ENCODE assay signal across 15 cellular contexts in the genomic region with DNA sequence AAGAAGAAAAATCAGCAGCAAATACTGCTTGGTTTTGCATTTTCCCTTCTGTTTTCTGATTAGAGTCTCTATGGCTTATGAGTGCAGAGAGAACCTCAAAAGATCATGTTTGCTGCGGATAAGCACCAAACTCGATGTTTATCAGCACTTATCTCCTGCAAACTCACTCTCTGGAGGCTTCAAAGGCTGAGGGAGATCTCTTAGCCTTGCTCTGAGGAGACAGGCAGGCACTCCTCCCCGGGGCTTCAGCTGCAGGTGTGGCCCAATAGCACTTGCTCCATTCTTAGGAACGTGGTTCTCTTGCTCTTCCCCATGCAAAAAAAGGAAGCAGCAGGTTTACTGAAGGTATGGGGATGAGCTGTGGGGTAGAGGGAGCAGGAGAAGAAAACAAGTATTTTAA. TPM values are rescaled to one million over a fixed set of nuclear protein-coding genes. Genes with fewer than 3 reads are reported as not detected.
DNase-seq lines count a peak whose midpoint lies in the region; ATAC-seq lines count a peak whose summit lies in the region.
"Had no signal": no experiment of that assay in that cellular context is flagged by ENCODE, and none has a peak within 500 bp of the region (broad histone marks: within the 10 kb centered on the region; RNA-seq: fewer than 3 reads in every experiment).

No MANE protein-coding gene starts in this region.

- H3K4me3 ChIP-seq in thymus (ENCODE audit: low read length): peak overlapping the region; percentile 25
- H3K4me3 ChIP-seq: esophagus squamous epithelium had no signal

- no peaks in the 10 kb centered on the region for H3K9me3 Mint-ChIP-seq in activated naive CD4-positive, alpha-beta T cell treated with anti-CD3 and anti-CD28 coated beads, Interleukin-2, amount 50 U/mL, for 24 hours
- no peaks in the 10 kb centered on the region for H3K9me3 Mint-ChIP-seq in central memory CD8-positive, alpha-beta T cell

- H3K36me3 Mint-ChIP-seq in activated naive CD4-positive, alpha-beta T cell treated with anti-CD3 and anti-CD28 coated beads, Interleukin-2, amount 50 U/mL, for 24 hours: peaks cover 6% of the 10 kb centered on the region
- peaks cover 14% of the 10 kb centered on the region for H3K36me3 Mint-ChIP-seq in central memory CD8-positive, alpha-beta T cell (ENCODE audit: insufficient read depth)

- ATAC-seq in central memory CD8-positive, alpha-beta T cell (replicated peaks; ENCODE audit: extremely low read depth, poor library complexity, severe bottlenecking): peak; percentile 15
- ATAC-seq: HCT116, Right ventricle myocardium inferior had no signal

- in situ Hi-C loops in G401 (cut with HindIII; ENCODE audit: low sequenced_read_pairs): no loop called here

- peak overlapping the region; percentile 91 for H3K27ac Mint-ChIP-seq in activated naive CD4-positive, alpha-beta T cell treated with anti-CD3 and anti-CD28 coated beads, Interleukin-2, amount 50 U/mL, for 24 hours
- peak overlapping the region; percentile 90 for H3K27ac Mint-ChIP-seq in central memory CD8-positive, alpha-beta T cell (ENCODE audit: low read depth)

- H3K27me3 Mint-ChIP-seq in activated naive CD4-positive, alpha-beta T cell treated with anti-CD3 and anti-CD28 coated beads, Interleukin-2, amount 50 U/mL, for 24 hours: no peaks in the 10 kb centered on the region
- H3K27me3 Mint-ChIP-seq in central memory CD8-positive, alpha-beta T cell: no peaks in the 10 kb centered on the region

- H3K9me3 ChIP-seq in thymus (ENCODE audit: control insufficient read depth): no peaks in the 10 kb centered on the region
- H3K9me3 ChIP-seq: esophagus squamous epithelium had no signal

- DNase-seq in activated naive CD4-positive, alpha-beta T cell (lab: John Stamatoyannopoulos, UW): no peak
- DNase-seq in SKM-1 (lab: John Stamatoyannopoulos, UW; ENCODE audit: unreplicated experiment): peak; percentile 26
- DNase-seq in central memory CD8-positive, alpha-beta T cell (ENCODE audit: low spot score in 2 of 2): no peak
- no peak for DNase-seq in NCI-H524 (lab: John Stamatoyannopoulos, UW)
- DNase-seq in stimulated activated CD8-positive, alpha-beta memory T cell treated with anti-CD3 and anti-CD28 coated beads, Interleukin-4, amount 100 ng/mL, for 48 hours: no peak
- DNase-seq in G401 (ENCODE audit: low spot score): no peak
- DNase-seq: activated effector memory CD4-positive, alpha-beta T cell treated with anti-CD3 and anti-CD28 coated beads, Interleukin-2, amount 50 U/mL, for 16 hours; esophagus squamous epithelium; NCI-H1417 treated with DMSO at 0.1 percent for 48 hours; NCI-H510A; WERI-Rb-1 had no signal

- H3K27ac ChIP-seq in thymus (ENCODE audit: low read depth): peak overlapping the region; percentile 80
- H3K27ac ChIP-seq: esophagus squamous epithelium, WERI-Rb-1 had no signal

- peak overlapping the region; percentile 83 for H3K4me3 Mint-ChIP-seq in activated naive CD4-positive, alpha-beta T cell treated with anti-CD3 and anti-CD28 coated beads, Interleukin-2, amount 50 U/mL, for 24 hours
- peak overlapping the region; percentile 55 for H3K4me3 Mint-ChIP-seq in central memory CD8-positive, alpha-beta T cell

- H3K4me1 Mint-ChIP-seq in activated naive CD4-positive, alpha-beta T cell treated with anti-CD3 and anti-CD28 coated beads, Interleukin-2, amount 50 U/mL, for 24 hours: peaks cover 87% of the 10 kb centered on the region
- H3K4me1 Mint-ChIP-seq in central memory CD8-positive, alpha-beta T cell: peaks cover 80% of the 10 kb centered on the region

- no peaks in the 10 kb centered on the region for H3K36me3 ChIP-seq in thymus (ENCODE audit: control insufficient read depth, insufficient read depth)
- H3K36me3 ChIP-seq: esophagus squamous epithelium, WERI-Rb-1 had no signal

- WGBS in thymus: 3% methylated on average over 4 of the region's 4 CpGs

- peaks cover 71% of the 10 kb centered on the region for H3K4me1 ChIP-seq in thymus (ENCODE audit: control insufficient read depth, insufficient read depth, low read length)

- H3K27me3 ChIP-seq in thymus (ENCODE audit: control insufficient read depth, insufficient read depth): no peaks in the 10 kb centered on the region
- H3K27me3 ChIP-seq: esophagus squamous epithelium had no signal

RNA-seq across cellular contexts. Expression of a gene that starts 45.1 kb away (rescaled TPM):
- polyA plus RNA-seq in thymus: 42.7 TPM
- total RNA-seq in G401 (2014; rRNA removed; shearing (Covaris generic)): 0.03 TPM in 1 of 2 replicates, not detected in the other
